ENCODE assay signal across 8 cellular contexts in genomic region chr2:160408575-160409291, GRCh38.
DNase-seq lines count a peak whose midpoint lies in the region; ATAC-seq and TF ChIP-seq lines count a peak whose summit lies in the region.

No MANE protein-coding gene starts in this region.

- no peak for ATAC-seq in HG02973 (IDR thresholded peaks at IDR 0.05; ENCODE audit: unreplicated experiment)

- DNase-seq in CD4-positive, alpha-beta memory T cell = no peak
- DNase-seq in SJCRH30 = no peak
- no peak for DNase-seq in esophagus muscularis mucosa (ENCODE audit: extremely low spot score)
- DNase-seq in G401 (ENCODE audit: low spot score) = no peak
- DNase-seq in central memory CD4-positive, alpha-beta T cell = no peak
- no peak for DNase-seq in middle frontal gyrus (ENCODE audit: extremely low spot score, low spot score)

- H3K4me1 Mint-ChIP-seq in CD4-positive, alpha-beta memory T cell = peaks cover 68 to 83% (median 75%) of the 10 kb centered on the region in 4 donors

- TF ChIP-seq POLR2A in esophagus muscularis mucosa (IDR thresholded peaks at IDR 0.05; ENCODE audit: low read depth) = no peak

- no peaks in the 10 kb centered on the region for H3K9me3 ChIP-seq in CD4-positive, alpha-beta memory T cell (ENCODE audit: control insufficient read depth in 1 of 2, low read length in 2 of 2)
- H3K9me3 ChIP-seq in SJCRH30 (replicated peaks) (no peaks in the 10 kb centered on the region), esophagus muscularis mucosa (no peaks in the 10 kb centered on the region), neutrophil (no peaks in the 10 kb centered on the region)

- TF ChIP-seq CTCF in esophagus muscularis mucosa (IDR thresholded peaks at IDR 0.05) (peak in 1 of 3 experiments; percentile 26), neutrophil (IDR thresholded peaks at IDR 0.05) (no peak)

- H3K4me1 ChIP-seq in CD4-positive, alpha-beta memory T cell (ENCODE audit: insufficient read depth, low read length) = peaks cover 77% of the 10 kb centered on the region
- peaks cover 17% of the 10 kb centered on the region for H3K4me1 ChIP-seq in SJCRH30
- H3K4me1 ChIP-seq in esophagus muscularis mucosa = peaks cover 60 to 67% (median 66%) of the 10 kb centered on the region in 4 donors
- H3K4me1 ChIP-seq in neutrophil (ENCODE audit: control insufficient read depth in 1 of 2, insufficient read depth in 1 of 2, low read depth in 1 of 2, low read length in 1 of 2) = peaks cover 52 to 53% of the 10 kb centered on the region in 2 experiments

- no peak overlapping the region for H3K4me3 ChIP-seq in CD4-positive, alpha-beta memory T cell (ENCODE audit: low read length in 2 of 2)
- peak overlapping the region; percentile 98; the same call in 1 of the 2 replicates for H3K4me3 ChIP-seq in SJCRH30
- H3K4me3 ChIP-seq in esophagus muscularis mucosa = peak overlapping the region; percentile 94 to 100 (median 98)
- peak overlapping the region in 1 of 2 experiments; percentile 72 for H3K4me3 ChIP-seq in neutrophil (ENCODE audit: low read depth in 1 of 2, low read length in 1 of 2)

- TF ChIP-seq EP300 in esophagus muscularis mucosa (IDR thresholded peaks at IDR 0.05) = no peak

- no peaks in the 10 kb centered on the region for H3K27me3 ChIP-seq in CD4-positive, alpha-beta memory T cell (ENCODE audit: insufficient read depth, low read length)
- H3K27me3 ChIP-seq in SJCRH30 = no peaks in the 10 kb centered on the region
- no peaks in the 10 kb centered on the region for H3K27me3 ChIP-seq in esophagus muscularis mucosa
- no peaks in the 10 kb centered on the region for H3K27me3 ChIP-seq in neutrophil

- intact Hi-C loops in CD4-positive, alpha-beta memory T cell (cut with micrococcal nuclease) = loop anchor here (5.0 kb wide), 3 partner anchors 76 to 696 kb away; partner anchors contain the start of gene MARCHF7
- intact Hi-C loops in esophagus muscularis mucosa (cut with DNase I) = loop anchor here (5.0 kb wide), 1 partner anchor 84 kb away; the partner anchor contains the start of gene RBMS1

- WGBS in esophagus muscularis mucosa = 68% methylated on average over 16 of the region's 16 CpGs

- H3K27ac ChIP-seq in CD4-positive, alpha-beta memory T cell (ENCODE audit: low read depth, low read length) = no peak overlapping the region
- H3K27ac ChIP-seq in SJCRH30 (no peak overlapping the region; the same call in 1 of the 2 replicates), esophagus muscularis mucosa (replicated peaks in 1 of 4) (peak overlapping the region; percentile 96 to 99 (median 98)), neutrophil (peak overlapping the region; percentile 97)

- in situ Hi-C loops in G401 (cut with HindIII; ENCODE audit: low sequenced_read_pairs) = no loop called here

- H3K4me3 Mint-ChIP-seq in CD4-positive, alpha-beta memory T cell = peak overlapping the region; percentile 85 to 94 (median 91)

- no peaks in the 10 kb centered on the region for H3K36me3 ChIP-seq in CD4-positive, alpha-beta memory T cell (ENCODE audit: insufficient read depth, low read length)
- no peaks in the 10 kb centered on the region for H3K36me3 ChIP-seq in SJCRH30
- no peaks in the 10 kb centered on the region for H3K36me3 ChIP-seq in esophagus muscularis mucosa
- H3K36me3 ChIP-seq in neutrophil = no peaks in the 10 kb centered on the region

- H3K27ac Mint-ChIP-seq in CD4-positive, alpha-beta memory T cell = peak overlapping the region; percentile 83 to 98 (median 95)

- POLR2A ChIA-PET in CD4-positive, alpha-beta memory T cell (lab: Charles Lee; ENCODE audit: partially characterized antibody) = interaction anchor here (1.1 to 6.6 kb wide), 7 partner anchors 9 to 84 kb away, joined by 4 to 52 read pairs (median 8); no protein-coding TSS in a partner anchor

- CTCF ChIA-PET in CD4-positive, alpha-beta memory T cell (lab: Charles Lee; ENCODE audit: partially characterized antibody) = interaction anchor here (3.2 kb wide), 1 partner anchor 21 kb away, joined by 18 read pairs; no protein-coding TSS in a partner anchor

- peaks cover 0 to 13% of the 10 kb centered on the region in 2 donors for H3K36me3 Mint-ChIP-seq in CD4-positive, alpha-beta memory T cell

- peaks cover 0 to 6% (median 0%) of the 10 kb centered on the region in 8 donors for H3K9me3 Mint-ChIP-seq in CD4-positive, alpha-beta memory T cell

- no peaks in the 10 kb centered on the region for H3K27me3 Mint-ChIP-seq in CD4-positive, alpha-beta memory T cell

Comparison
In these comparisons a context has a peak if more than half of its experiments do, and no peak if none do; other contexts are left out.
1. H3K27ac ChIP-seq: peak in esophagus muscularis mucosa (4 of 4) and neutrophil (single experiment); none in CD4-positive, alpha-beta memory T cell (single experiment) and SJCRH30 (single experiment).
2. H3K4me3 ChIP-seq: peak in SJCRH30 (single experiment) and esophagus muscularis mucosa (4 of 4); none in CD4-positive, alpha-beta memory T cell (0 of 2).